In the genomic region with DNA sequence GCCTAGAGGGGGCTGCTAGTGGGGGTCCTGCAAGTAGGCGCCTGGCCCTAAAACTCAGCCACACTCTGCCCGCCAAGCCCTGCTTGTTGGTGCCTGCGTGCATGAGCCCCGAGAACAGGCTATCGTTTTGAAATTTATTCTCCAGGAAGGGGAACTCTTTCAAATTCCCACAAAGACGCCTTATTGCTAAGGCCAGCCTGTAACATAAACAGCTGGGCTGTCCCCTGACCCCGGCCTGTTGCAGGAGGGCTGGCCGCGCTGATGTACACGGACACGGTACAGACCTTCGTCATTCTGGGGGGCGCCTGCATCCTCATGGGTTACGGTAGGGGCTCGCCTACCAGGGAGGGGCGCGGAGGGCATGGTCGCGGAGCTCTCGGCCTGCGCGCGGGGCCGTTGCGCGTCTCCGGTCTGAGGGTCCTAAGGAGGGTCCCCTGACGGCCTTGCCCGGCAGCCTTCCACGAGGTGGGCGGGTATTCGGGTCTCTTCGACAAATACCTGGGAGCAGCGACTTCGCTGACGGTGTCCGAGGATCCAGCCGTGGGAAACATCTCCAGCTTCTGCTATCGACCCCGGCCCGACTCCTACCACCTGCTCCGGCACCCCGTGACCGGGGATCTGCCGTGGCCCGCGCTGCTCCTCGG, we compare ENCODE assay signal across 1 cellular context.
TF ChIP-seq lines count a peak whose summit lies in the region.

No MANE protein-coding gene starts in this region.

TF ChIP-seq in WTC11, 78 proteins besides CTCF, POLR2A, EP300 and RAD21 (continued from another document):
- TF ChIP-seq ZBTB43 (CRISPR knock-in tag; IDR thresholded peaks at IDR 0.05) (no peak), OVOL2 (CRISPR knock-in tag; IDR thresholded peaks at IDR 0.05; ENCODE audit: borderline replicate concordance) (no peak), MXD4 (CRISPR knock-in tag; IDR thresholded peaks at IDR 0.05; ENCODE audit: borderline replicate concordance) (no peak), MAX (CRISPR knock-in tag; IDR thresholded peaks at IDR 0.05) (peak; percentile 33; the same call in 1 of the 2 replicates), GRHL2 (CRISPR knock-in tag; IDR thresholded peaks at IDR 0.05; ENCODE audit: insufficient replicate concordance, severe bottlenecking) (no peak), ELF4 (CRISPR knock-in tag; IDR thresholded peaks at IDR 0.05; ENCODE audit: low read depth) (no peak), JUN (CRISPR knock-in tag; IDR thresholded peaks at IDR 0.05) (no peak), MYBL2 (CRISPR knock-in tag; IDR thresholded peaks at IDR 0.05) (no peak), FOXJ3 (CRISPR knock-in tag; IDR thresholded peaks at IDR 0.05; ENCODE audit: borderline replicate concordance) (no peak), ZNF263 (CRISPR knock-in tag; IDR thresholded peaks at IDR 0.05; ENCODE audit: low read depth) (no peak), IRF2 (CRISPR knock-in tag; IDR thresholded peaks at IDR 0.05; ENCODE audit: borderline replicate concordance, low read depth) (no peak), HMGXB4 (CRISPR knock-in tag; IDR thresholded peaks at IDR 0.05) (no peak), FOXP1 (CRISPR knock-in tag; IDR thresholded peaks at IDR 0.05; ENCODE audit: borderline replicate concordance) (no peak), ARID4B (CRISPR knock-in tag; IDR thresholded peaks at IDR 0.05; ENCODE audit: borderline replicate concordance) (0 out of 2 replicates have a peak, but pooled peaks have one; percentile 45), NR2C2 (CRISPR knock-in tag; IDR thresholded peaks at IDR 0.05) (no peak), ETV6 (CRISPR knock-in tag; IDR thresholded peaks at IDR 0.05) (no peak), NR1H2 (CRISPR knock-in tag; IDR thresholded peaks at IDR 0.05) (no peak), GTF2I (CRISPR knock-in tag; conservative IDR thresholded peaks at IDR 0.05) (no peak), NFATC4 (CRISPR knock-in tag; IDR thresholded peaks at IDR 0.05) (no peak), RORB (CRISPR knock-in tag; IDR thresholded peaks at IDR 0.05) (no peak), ZNF512 (CRISPR knock-in tag; IDR thresholded peaks at IDR 0.05; ENCODE audit: borderline replicate concordance) (no peak), ZBTB21 (CRISPR knock-in tag; IDR thresholded peaks at IDR 0.05; ENCODE audit: borderline replicate concordance) (no peak), ZNF423 (CRISPR knock-in tag; IDR thresholded peaks at IDR 0.05) (no peak), CREM (CRISPR knock-in tag; IDR thresholded peaks at IDR 0.05) (no peak), ZNF317 (CRISPR knock-in tag; IDR thresholded peaks at IDR 0.05; ENCODE audit: borderline replicate concordance, low read depth) (no peak), ZNF396 (CRISPR knock-in tag; IDR thresholded peaks at IDR 0.05; ENCODE audit: borderline replicate concordance) (no peak), SP1 (CRISPR knock-in tag; conservative IDR thresholded peaks at IDR 0.05) (no peak), ZNF232 (CRISPR knock-in tag; IDR thresholded peaks at IDR 0.05) (no peak), TP53 (CRISPR knock-in tag; IDR thresholded peaks at IDR 0.05) (0 out of 2 replicates have a peak, but pooled peaks have one; percentile 70)
- TF ChIP-seq, protein P1, sequence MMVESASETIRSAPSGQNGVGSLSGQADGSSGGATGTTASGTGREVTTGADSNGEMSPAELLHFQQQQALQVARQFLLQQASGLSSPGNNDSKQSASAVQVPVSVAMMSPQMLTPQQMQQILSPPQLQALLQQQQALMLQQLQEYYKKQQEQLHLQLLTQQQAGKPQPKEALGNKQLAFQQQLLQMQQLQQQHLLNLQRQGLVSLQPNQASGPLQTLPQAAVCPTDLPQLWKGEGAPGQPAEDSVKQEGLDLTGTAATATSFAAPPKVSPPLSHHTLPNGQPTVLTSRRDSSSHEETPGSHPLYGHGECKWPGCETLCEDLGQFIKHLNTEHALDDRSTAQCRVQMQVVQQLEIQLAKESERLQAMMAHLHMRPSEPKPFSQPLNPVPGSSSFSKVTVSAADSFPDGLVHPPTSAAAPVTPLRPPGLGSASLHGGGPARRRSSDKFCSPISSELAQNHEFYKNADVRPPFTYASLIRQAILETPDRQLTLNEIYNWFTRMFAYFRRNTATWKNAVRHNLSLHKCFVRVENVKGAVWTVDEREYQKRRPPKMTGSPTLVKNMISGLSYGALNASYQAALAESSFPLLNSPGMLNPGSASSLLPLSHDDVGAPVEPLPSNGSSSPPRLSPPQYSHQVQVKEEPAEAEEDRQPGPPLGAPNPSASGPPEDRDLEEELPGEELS (CRISPR knock-in tag; IDR thresholded peaks at IDR 0.05) = 0 out of 2 replicates have a peak, but pooled peaks have one; percentile 29
- TF ChIP-seq, protein P2, sequence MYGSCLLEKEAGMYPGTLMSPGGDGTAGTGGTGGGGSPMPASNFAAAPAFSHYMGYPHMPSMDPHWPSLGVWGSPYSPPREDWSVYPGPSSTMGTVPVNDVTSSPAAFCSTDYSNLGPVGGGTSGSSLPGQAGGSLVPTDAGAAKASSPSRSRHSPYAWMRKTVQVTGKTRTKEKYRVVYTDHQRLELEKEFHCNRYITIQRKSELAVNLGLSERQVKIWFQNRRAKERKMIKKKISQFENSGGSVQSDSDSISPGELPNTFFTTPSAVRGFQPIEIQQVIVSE (CRISPR knock-in tag; IDR thresholded peaks at IDR 0.05; ENCODE audit: borderline replicate concordance) = no peak
- TF ChIP-seq, protein P3, sequence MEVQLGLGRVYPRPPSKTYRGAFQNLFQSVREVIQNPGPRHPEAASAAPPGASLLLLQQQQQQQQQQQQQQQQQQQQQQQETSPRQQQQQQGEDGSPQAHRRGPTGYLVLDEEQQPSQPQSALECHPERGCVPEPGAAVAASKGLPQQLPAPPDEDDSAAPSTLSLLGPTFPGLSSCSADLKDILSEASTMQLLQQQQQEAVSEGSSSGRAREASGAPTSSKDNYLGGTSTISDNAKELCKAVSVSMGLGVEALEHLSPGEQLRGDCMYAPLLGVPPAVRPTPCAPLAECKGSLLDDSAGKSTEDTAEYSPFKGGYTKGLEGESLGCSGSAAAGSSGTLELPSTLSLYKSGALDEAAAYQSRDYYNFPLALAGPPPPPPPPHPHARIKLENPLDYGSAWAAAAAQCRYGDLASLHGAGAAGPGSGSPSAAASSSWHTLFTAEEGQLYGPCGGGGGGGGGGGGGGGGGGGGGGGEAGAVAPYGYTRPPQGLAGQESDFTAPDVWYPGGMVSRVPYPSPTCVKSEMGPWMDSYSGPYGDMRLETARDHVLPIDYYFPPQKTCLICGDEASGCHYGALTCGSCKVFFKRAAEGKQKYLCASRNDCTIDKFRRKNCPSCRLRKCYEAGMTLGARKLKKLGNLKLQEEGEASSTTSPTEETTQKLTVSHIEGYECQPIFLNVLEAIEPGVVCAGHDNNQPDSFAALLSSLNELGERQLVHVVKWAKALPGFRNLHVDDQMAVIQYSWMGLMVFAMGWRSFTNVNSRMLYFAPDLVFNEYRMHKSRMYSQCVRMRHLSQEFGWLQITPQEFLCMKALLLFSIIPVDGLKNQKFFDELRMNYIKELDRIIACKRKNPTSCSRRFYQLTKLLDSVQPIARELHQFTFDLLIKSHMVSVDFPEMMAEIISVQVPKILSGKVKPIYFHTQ (CRISPR knock-in tag; IDR thresholded peaks at IDR 0.05) = no peak
- TF ChIP-seq, protein P4, sequence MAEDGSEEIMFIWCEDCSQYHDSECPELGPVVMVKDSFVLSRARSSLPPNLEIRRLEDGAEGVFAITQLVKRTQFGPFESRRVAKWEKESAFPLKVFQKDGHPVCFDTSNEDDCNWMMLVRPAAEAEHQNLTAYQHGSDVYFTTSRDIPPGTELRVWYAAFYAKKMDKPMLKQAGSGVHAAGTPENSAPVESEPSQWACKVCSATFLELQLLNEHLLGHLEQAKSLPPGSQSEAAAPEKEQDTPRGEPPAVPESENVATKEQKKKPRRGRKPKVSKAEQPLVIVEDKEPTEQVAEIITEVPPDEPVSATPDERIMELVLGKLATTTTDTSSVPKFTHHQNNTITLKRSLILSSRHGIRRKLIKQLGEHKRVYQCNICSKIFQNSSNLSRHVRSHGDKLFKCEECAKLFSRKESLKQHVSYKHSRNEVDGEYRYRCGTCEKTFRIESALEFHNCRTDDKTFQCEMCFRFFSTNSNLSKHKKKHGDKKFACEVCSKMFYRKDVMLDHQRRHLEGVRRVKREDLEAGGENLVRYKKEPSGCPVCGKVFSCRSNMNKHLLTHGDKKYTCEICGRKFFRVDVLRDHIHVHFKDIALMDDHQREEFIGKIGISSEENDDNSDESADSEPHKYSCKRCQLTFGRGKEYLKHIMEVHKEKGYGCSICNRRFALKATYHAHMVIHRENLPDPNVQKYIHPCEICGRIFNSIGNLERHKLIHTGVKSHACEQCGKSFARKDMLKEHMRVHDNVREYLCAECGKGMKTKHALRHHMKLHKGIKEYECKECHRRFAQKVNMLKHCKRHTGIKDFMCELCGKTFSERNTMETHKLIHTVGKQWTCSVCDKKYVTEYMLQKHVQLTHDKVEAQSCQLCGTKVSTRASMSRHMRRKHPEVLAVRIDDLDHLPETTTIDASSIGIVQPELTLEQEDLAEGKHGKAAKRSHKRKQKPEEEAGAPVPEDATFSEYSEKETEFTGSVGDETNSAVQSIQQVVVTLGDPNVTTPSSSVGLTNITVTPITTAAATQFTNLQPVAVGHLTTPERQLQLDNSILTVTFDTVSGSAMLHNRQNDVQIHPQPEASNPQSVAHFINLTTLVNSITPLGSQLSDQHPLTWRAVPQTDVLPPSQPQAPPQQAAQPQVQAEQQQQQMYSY (CRISPR knock-in tag; IDR thresholded peaks at IDR 0.05) = no peak
- TF ChIP-seq, protein P5, sequence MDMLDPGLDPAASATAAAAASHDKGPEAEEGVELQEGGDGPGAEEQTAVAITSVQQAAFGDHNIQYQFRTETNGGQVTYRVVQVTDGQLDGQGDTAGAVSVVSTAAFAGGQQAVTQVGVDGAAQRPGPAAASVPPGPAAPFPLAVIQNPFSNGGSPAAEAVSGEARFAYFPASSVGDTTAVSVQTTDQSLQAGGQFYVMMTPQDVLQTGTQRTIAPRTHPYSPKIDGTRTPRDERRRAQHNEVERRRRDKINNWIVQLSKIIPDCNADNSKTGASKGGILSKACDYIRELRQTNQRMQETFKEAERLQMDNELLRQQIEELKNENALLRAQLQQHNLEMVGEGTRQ (CRISPR knock-in tag; IDR thresholded peaks at IDR 0.05) = 0 out of 2 replicates have a peak, but pooled peaks have one; percentile 18
- TF ChIP-seq, protein P6, sequence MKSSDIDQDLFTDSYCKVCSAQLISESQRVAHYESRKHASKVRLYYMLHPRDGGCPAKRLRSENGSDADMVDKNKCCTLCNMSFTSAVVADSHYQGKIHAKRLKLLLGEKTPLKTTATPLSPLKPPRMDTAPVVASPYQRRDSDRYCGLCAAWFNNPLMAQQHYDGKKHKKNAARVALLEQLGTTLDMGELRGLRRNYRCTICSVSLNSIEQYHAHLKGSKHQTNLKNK (CRISPR knock-in tag; IDR thresholded peaks at IDR 0.05) = no peak
